In the genomic region with DNA sequence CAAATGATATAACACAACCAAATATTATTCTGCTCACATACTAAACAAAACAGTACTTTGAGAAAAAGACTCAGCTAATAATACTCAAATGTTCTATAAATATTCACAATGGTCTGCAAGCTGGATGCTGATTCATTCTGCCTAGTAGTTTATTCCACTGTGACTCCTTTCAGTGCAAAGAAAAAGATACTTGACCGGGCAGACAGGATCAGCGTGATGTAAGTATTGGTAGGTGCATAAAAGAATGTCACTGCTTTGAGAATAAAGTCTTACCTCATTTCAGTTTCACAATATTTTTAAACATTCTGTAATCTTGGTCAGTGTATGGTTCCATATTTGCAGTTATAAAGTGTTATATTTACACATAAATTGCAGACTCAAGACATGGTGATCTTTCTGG, we compare ENCODE assay signal across 23 cellular contexts.
"Had no signal": no experiment of that assay in that cellular context is flagged by ENCODE, and none has a peak within 500 bp of the region (broad histone marks: within the 10 kb centered on the region; RNA-seq: fewer than 3 reads in every experiment).

No MANE protein-coding gene starts in this region.

- H3K4me1 Mint-ChIP-seq: activated B cell treated with CpG ODN at 0.5 μM for 24 hours; activated CD4-positive, alpha-beta memory T cell treated with anti-CD3 and anti-CD28 coated beads, Interleukin-2, amount 10 ng/mL, durations not matched to agents 7 days and 5 days; activated CD8-positive, alpha-beta memory T cell treated with anti-CD3 and anti-CD28 coated beads, Interleukin-2, amount 10 ng/mL, durations not matched to agents 7 days and 5 days; brain; central memory CD8-positive, alpha-beta T cell; naive thymus-derived CD4-positive, alpha-beta T cell; neural progenitor cell; stimulated activated naive B cell treated with anti-CD40 and anti-IgM and Interleukin-4, amounts not matched to agents 10 μg/mL and 1 μg/mL and 100 μg/mL, for 72 hours had no signal

- H3K9me3 ChIP-seq: gastrocnemius medialis, right lobe of liver, thyroid gland had no signal

- H3K27me3 Mint-ChIP-seq: activated B cell treated with CpG ODN at 0.5 μM for 24 hours; activated CD4-positive, alpha-beta memory T cell treated with anti-CD3 and anti-CD28 coated beads, Interleukin-2, amount 10 ng/mL, durations not matched to agents 7 days and 5 days; activated CD8-positive, alpha-beta memory T cell treated with anti-CD3 and anti-CD28 coated beads, Interleukin-2, amount 10 ng/mL, durations not matched to agents 7 days and 5 days; activated naive CD8-positive, alpha-beta T cell; brain; central memory CD8-positive, alpha-beta T cell; dendritic cell treated with granulocyte-macrophage colony-stimulating factor and Interleukin-4, amounts not matched to agents 40 ng/mL and 50 ng/mL, for 4 days; naive thymus-derived CD4-positive, alpha-beta T cell; stimulated activated naive B cell treated with anti-CD40 and anti-IgM and Interleukin-4, amounts not matched to agents 10 μg/mL and 1 μg/mL and 100 μg/mL, for 72 hours had no signal

- H3K4me3 ChIP-seq: esophagus squamous epithelium, gastrocnemius medialis, heart left ventricle, neural progenitor cell, ovary, right lobe of liver, spleen, thyroid gland had no signal

- H3K36me3 Mint-ChIP-seq: activated CD8-positive, alpha-beta memory T cell treated with anti-CD3 and anti-CD28 coated beads, Interleukin-2, amount 10 ng/mL, durations not matched to agents 7 days and 5 days; activated naive CD8-positive, alpha-beta T cell; neural progenitor cell; stimulated activated naive B cell treated with anti-CD40 and anti-IgM and Interleukin-4, amounts not matched to agents 10 μg/mL and 1 μg/mL and 100 μg/mL, for 72 hours had no signal

- H3K27ac ChIP-seq: esophagus squamous epithelium, gastrocnemius medialis, heart left ventricle, neural progenitor cell, ovary, right lobe of liver, spleen, thyroid gland had no signal

- DNase-seq: activated B cell treated with CpG ODN at 0.5 μM for 24 hours; activated CD4-positive, alpha-beta memory T cell treated with anti-CD3 and anti-CD28 coated beads, Interleukin-2, amount 10 ng/mL, durations not matched to agents 7 days and 5 days; activated CD4-positive, alpha-beta T cell treated with anti-CD3 and anti-CD28 coated beads for 48 hours; activated CD8-positive, alpha-beta memory T cell treated with anti-CD3 and anti-CD28 coated beads, Interleukin-2, amount 10 ng/mL, durations not matched to agents 7 days and 5 days; amygdala; effector CD8-positive, alpha-beta T cell; esophagus squamous epithelium; gastrocnemius medialis; heart left ventricle; mesendoderm; naive thymus-derived CD4-positive, alpha-beta T cell; ovary; right lobe of liver; spleen; stimulated activated CD4-positive, alpha-beta T cell treated with anti-CD3 and anti-CD28 coated beads, Interleukin-4, amount 100 ng/mL, for 4 hours; stimulated activated naive B cell treated with anti-CD40 and anti-IgM and Interleukin-4, amounts not matched to agents 10 μg/mL and 1 μg/mL and 100 μg/mL, for 72 hours; SW 1271; thyroid gland had no signal

- H3K36me3 ChIP-seq: esophagus squamous epithelium, gastrocnemius medialis, heart left ventricle, neural progenitor cell, ovary, right lobe of liver, spleen, thyroid gland had no signal

- H3K4me1 ChIP-seq: esophagus squamous epithelium, gastrocnemius medialis, heart left ventricle, neural progenitor cell, right lobe of liver, spleen, thyroid gland had no signal

- H2AFZ ChIP-seq: neural progenitor cell had no signal

- H3K9ac ChIP-seq: neural progenitor cell had no signal

- ATAC-seq: activated CD8-positive, alpha-beta memory T cell treated with anti-CD3 and anti-CD28 coated beads, Interleukin-2, amount 10 ng/mL, durations not matched to agents 7 days and 5 days; gastrocnemius medialis; heart left ventricle; naive thymus-derived CD4-positive, alpha-beta T cell; right lobe of liver; stimulated activated naive B cell treated with anti-CD40 and anti-IgM and Interleukin-4, amounts not matched to agents 10 μg/mL and 1 μg/mL and 100 μg/mL, for 72 hours had no signal

- H3K4me3 Mint-ChIP-seq: activated B cell treated with CpG ODN at 0.5 μM for 24 hours; activated CD4-positive, alpha-beta memory T cell treated with anti-CD3 and anti-CD28 coated beads, Interleukin-2, amount 10 ng/mL, durations not matched to agents 7 days and 5 days; activated CD8-positive, alpha-beta memory T cell treated with anti-CD3 and anti-CD28 coated beads, Interleukin-2, amount 10 ng/mL, durations not matched to agents 7 days and 5 days; activated naive CD8-positive, alpha-beta T cell; brain; central memory CD8-positive, alpha-beta T cell; dendritic cell treated with granulocyte-macrophage colony-stimulating factor and Interleukin-4, amounts not matched to agents 40 ng/mL and 50 ng/mL, for 4 days; naive thymus-derived CD4-positive, alpha-beta T cell; neural progenitor cell; stimulated activated naive B cell treated with anti-CD40 and anti-IgM and Interleukin-4, amounts not matched to agents 10 μg/mL and 1 μg/mL and 100 μg/mL, for 72 hours had no signal

- H3K4me2 ChIP-seq: neural progenitor cell had no signal

- H3K27me3 ChIP-seq: esophagus squamous epithelium, gastrocnemius medialis, heart left ventricle, neural progenitor cell, ovary, right lobe of liver, spleen, thyroid gland had no signal

- H3K27ac Mint-ChIP-seq: activated B cell treated with CpG ODN at 0.5 μM for 24 hours; activated CD4-positive, alpha-beta memory T cell treated with anti-CD3 and anti-CD28 coated beads, Interleukin-2, amount 10 ng/mL, durations not matched to agents 7 days and 5 days; activated CD8-positive, alpha-beta memory T cell treated with anti-CD3 and anti-CD28 coated beads, Interleukin-2, amount 10 ng/mL, durations not matched to agents 7 days and 5 days; activated naive CD8-positive, alpha-beta T cell; brain; dendritic cell treated with granulocyte-macrophage colony-stimulating factor and Interleukin-4, amounts not matched to agents 40 ng/mL and 50 ng/mL, for 4 days; naive thymus-derived CD4-positive, alpha-beta T cell; neural progenitor cell; stimulated activated naive B cell treated with anti-CD40 and anti-IgM and Interleukin-4, amounts not matched to agents 10 μg/mL and 1 μg/mL and 100 μg/mL, for 72 hours had no signal
